ENCODE assay signal across 17 cellular contexts in genomic region chr5:97877578-97877977, GRCh38.
"Had no signal": no experiment of that assay in that cellular context is flagged by ENCODE, and none has a peak within 500 bp of the region (broad histone marks: within the 10 kb centered on the region; RNA-seq: fewer than 3 reads in every experiment).

No MANE protein-coding gene starts in this region.

- ATAC-seq: left ventricle myocardium superior; naive thymus-derived CD8-positive, alpha-beta T cell had no signal

- H3K9me3 ChIP-seq: esophagus squamous epithelium, neutrophil, tibial nerve had no signal

- H3K4me1 ChIP-seq: esophagus squamous epithelium, parathyroid adenoma, tibial nerve had no signal

- H3K27ac ChIP-seq: esophagus squamous epithelium, neutrophil, parathyroid adenoma, tibial nerve, WERI-Rb-1 had no signal

- H3K36me3 ChIP-seq: esophagus squamous epithelium, neutrophil, tibial nerve, WERI-Rb-1 had no signal

- DNase-seq: activated CD4-positive, alpha-beta T cell treated with anti-CD3 and anti-CD28 coated beads for 1 hour; activated CD4-positive, alpha-beta T cell treated with anti-CD3 and anti-CD28 coated beads, Interleukin-2, amount 50 U/mL, for 4 hours; activated gamma-delta T cell treated with Interleukin-2 at 50 U/mL for 16 hours; effector memory CD4-positive, alpha-beta T cell; esophagus squamous epithelium; foreskin melanocyte; kidney glomerular epithelial cell; left ventricle myocardium superior; naive thymus-derived CD8-positive, alpha-beta T cell; stimulated activated CD4-positive, alpha-beta T cell treated with anti-CD3 and anti-CD28 coated beads, Interleukin-12 subunit alpha, Interleukin-12 subunit beta, amount 100 ng/mL, for 4 hours; stimulated activated CD4-positive, alpha-beta T cell treated with anti-CD3 and anti-CD28 coated beads, Interleukin-2, amount 100 ng/mL, for 24 hours; stimulated activated naive CD4-positive, alpha-beta T cell treated with Interleukin-2 at 50 U/mL for 16 hours; T-helper 2 cell; WERI-Rb-1 had no signal

- H3K27me3 ChIP-seq: esophagus squamous epithelium, neutrophil, tibial nerve had no signal

- H3K4me3 ChIP-seq: esophagus squamous epithelium, tibial nerve had no signal
